Comparison of ENCODE assay signal across 10 cellular contexts in genomic region chr7:40232242-40232929, GRCh38.
DNase-seq lines count a peak whose midpoint lies in the region; ATAC-seq and TF ChIP-seq lines count a peak whose summit lies in the region.
"Had no signal": no experiment of that assay in that cellular context is flagged by ENCODE, and none has a peak within 500 bp of the region (broad histone marks: within the 10 kb centered on the region; RNA-seq: fewer than 3 reads in every experiment).

No MANE protein-coding gene starts in this region.

- H3K4me3 ChIP-seq in HFF-Myc (replicated peaks; ENCODE audit: low read depth, low read length) = no peak overlapping the region
- no peak overlapping the region for H3K4me3 ChIP-seq in mammary epithelial cell (replicated peaks in 1 of 3; ENCODE audit: insufficient read depth in 1 of 3, low read depth in 2 of 3, low read length in 3 of 3)

- in situ Hi-C loops in mammary epithelial cell (cut with MboI; ENCODE audit: low sequenced_read_pairs in 2 of 2) = loop anchor here (25.0 kb wide), 2 partner anchors 1480 to 1505 kb away; partner anchors contain the start of gene INHBA (in 1 of the 2)

- no peak for ATAC-seq in T-cell (replicated peaks in 1 of 4)
- ATAC-seq: activated naive CD4-positive, alpha-beta T cell treated with anti-CD3 and anti-CD28 coated beads, Interleukin-2, amount 50 U/mL, for 72 hours had no signal

- H3K9me3 ChIP-seq in mammary epithelial cell (replicated peaks; ENCODE audit: insufficient read depth, low read length) = no peaks in the 10 kb centered on the region

- no peaks in the 10 kb centered on the region for H3K4me1 ChIP-seq in mammary epithelial cell (ENCODE audit: insufficient read depth, low read length)

- H3K27ac Mint-ChIP-seq in T-cell = no peak overlapping the region
- H3K27ac Mint-ChIP-seq: activated naive CD4-positive, alpha-beta T cell treated with anti-CD3 and anti-CD28 coated beads, Interleukin-2, amount 50 U/mL, for 72 hours; CD4-positive, CD25-positive, alpha-beta regulatory T cell had no signal

- BruUV-seq in mammary epithelial cell (replicated peaks; lab: Mats Ljungman, UMichigan) = no TSS peak

- H3K9ac ChIP-seq in mammary epithelial cell (ENCODE audit: insufficient read depth, low read length) = no peak overlapping the region

- no peaks in the 10 kb centered on the region for H3K36me3 Mint-ChIP-seq in T-cell
- H3K36me3 Mint-ChIP-seq: activated naive CD4-positive, alpha-beta T cell treated with anti-CD3 and anti-CD28 coated beads, Interleukin-2, amount 50 U/mL, for 72 hours; CD4-positive, CD25-positive, alpha-beta regulatory T cell had no signal

- no peaks in the 10 kb centered on the region for H3K36me3 ChIP-seq in mammary epithelial cell (ENCODE audit: insufficient read depth, low read length)

- H3K27me3 ChIP-seq in mammary epithelial cell (ENCODE audit: insufficient read depth, low read length) = no peaks in the 10 kb centered on the region

- no peak overlapping the region for H3K27ac ChIP-seq in mammary epithelial cell (ENCODE audit: insufficient read depth, low read depth, low read length)

- no peaks in the 10 kb centered on the region for H4K20me1 ChIP-seq in mammary epithelial cell (ENCODE audit: insufficient read depth, low read length)

- peak overlapping the region; percentile 62 for H2AFZ ChIP-seq in mammary epithelial cell (ENCODE audit: low read depth, low read length)

- POLR2A ChIA-PET in T-cell (lab: Charles Lee) = no interaction called here

- no peak overlapping the region for H3K4me2 ChIP-seq in mammary epithelial cell (ENCODE audit: insufficient read depth, low read depth, low read length)

- TF ChIP-seq CTCF in HFF-Myc (IDR thresholded peaks at IDR 0.05; ENCODE audit: low read depth, low read length, missing control alignments) = peak; percentile 47
- peak; percentile 63 to 74 for TF ChIP-seq CTCF in mammary epithelial cell (conservative IDR thresholded peaks at IDR 0.05 in 1 of 2, IDR thresholded peaks at IDR 0.05 in 1 of 2; ENCODE audit: extremely low read depth in 1 of 2, insufficient read depth in 1 of 2, low read depth in 1 of 2, low read length in 2 of 2)

- dilution Hi-C loops in mammary epithelial cell (cut with HindIII; ENCODE audit: low sequenced_read_pairs) = loop anchor here (10.0 kb wide), 1 partner anchor 1482 kb away; no protein-coding TSS in a partner anchor

- H3K4me3 Mint-ChIP-seq in T-cell = no peak overlapping the region
- H3K4me3 Mint-ChIP-seq: CD4-positive, CD25-positive, alpha-beta regulatory T cell had no signal

- H3K9me3 Mint-ChIP-seq in T-cell = no peaks in the 10 kb centered on the region
- H3K9me3 Mint-ChIP-seq: activated naive CD4-positive, alpha-beta T cell treated with anti-CD3 and anti-CD28 coated beads, Interleukin-2, amount 50 U/mL, for 72 hours; CD4-positive, CD25-positive, alpha-beta regulatory T cell had no signal

- H3K27me3 Mint-ChIP-seq in T-cell = no peaks in the 10 kb centered on the region
- H3K27me3 Mint-ChIP-seq: CD4-positive, CD25-positive, alpha-beta regulatory T cell had no signal

- CTCF ChIA-PET in mammary epithelial cell (lab: Charles Lee; ENCODE audit: low non-redundant PET) (interaction anchor here (0.6 to 1.2 kb wide), 4 partner anchors 33 to 1193 kb away, joined by 3 to 7 read pairs (median 6); no protein-coding TSS in a partner anchor), T-cell (lab: Charles Lee) (no interaction called here)

- H3K79me2 ChIP-seq in mammary epithelial cell (ENCODE audit: insufficient read depth, low read length) = no peaks in the 10 kb centered on the region

- intact Hi-C loops in mammary epithelial cell (cut with micrococcal nuclease) = loop anchor here (1.0 to 5.0 kb wide), 4 partner anchors 97 to 1500 kb away; no protein-coding TSS in a partner anchor

- H3K4me1 Mint-ChIP-seq in T-cell = peaks cover 5 to 7% (median 7%) of the 10 kb centered on the region in 3 donors

- WGBS in mammary epithelial cell (ENCODE audit: low coverage, missing lambda C conversion rate) = 26% methylated on average over 7 of the region's 7 CpGs

- DNase-seq in NCI-H510A treated with DMSO at 0.1 percent for 48 hours (lab: John Stamatoyannopoulos, UW) (peak; percentile 29), NCI-H510A (lab: John Stamatoyannopoulos, UW) (no peak), HFF-Myc (ENCODE audit: extremely low read depth, low read depth) (peak; percentile 39), NCI-H524 (lab: John Stamatoyannopoulos, UW) (peak; percentile 26 to 51), mammary epithelial cell (peak; percentile 55), medulla oblongata (ENCODE audit: extremely low spot score) (peak; percentile 74), T-cell (no peak), cortex of kidney (lab: John Stamatoyannopoulos, UW) (no peak)

Comparison
In these comparisons a context has a peak if more than half of its experiments do, and no peak if none do; other contexts are left out.
1. DNase-seq: peak in NCI-H510A treated with DMSO at 0.1 percent for 48 hours (single experiment), HFF-Myc (single experiment), NCI-H524 (2 of 2), mammary epithelial cell (single experiment) and medulla oblongata (single experiment); none in NCI-H510A (single experiment), T-cell (0 of 34) and cortex of kidney (single experiment).